ENCODE assay signal across 12 cellular contexts in the genomic region with DNA sequence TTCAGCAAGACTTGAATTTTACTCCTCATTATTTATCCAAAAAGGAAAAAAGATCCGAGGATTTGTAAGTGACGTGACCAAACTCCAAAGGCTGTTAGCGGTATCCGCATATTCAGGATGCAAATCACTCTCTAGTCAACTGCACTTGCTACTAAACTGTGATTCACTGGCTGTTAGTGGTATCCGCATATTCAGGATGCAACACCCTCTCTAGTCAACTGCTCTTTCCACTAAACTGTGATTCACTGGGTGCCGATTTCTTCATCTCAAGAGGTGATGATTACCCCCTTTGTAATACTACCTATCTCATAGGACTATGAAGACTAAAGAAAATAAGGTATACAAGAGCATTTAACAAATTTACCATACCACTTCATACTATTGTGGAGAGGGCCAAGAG. TPM values are rescaled to one million over a fixed set of nuclear protein-coding genes. Genes with fewer than 3 reads are reported as not detected.
DNase-seq lines count a peak whose midpoint lies in the region; ATAC-seq, FAIRE-seq and TF ChIP-seq lines count a peak whose summit lies in the region.
"Had no signal": no experiment of that assay in that cellular context is flagged by ENCODE, and none has a peak within 500 bp of the region (broad histone marks: within the 10 kb centered on the region; RNA-seq: fewer than 3 reads in every experiment).

No MANE protein-coding gene starts in this region.

- peak; percentile 81 for ATAC-seq in stimulated activated naive CD8-positive, alpha-beta T cell treated with anti-CD3 and anti-CD28 coated beads, Interleukin-15, Interleukin-2, amounts not matched to agents 100 U/mL and 50 U/mL, for 24 hours
- ATAC-seq in GM18505 (IDR thresholded peaks at IDR 0.05; ENCODE audit: unreplicated experiment): no peak
- no peak for ATAC-seq in GM18858 (IDR thresholded peaks at IDR 0.05; ENCODE audit: unreplicated experiment)
- ATAC-seq: CD8-positive, alpha-beta T cell; heart right ventricle had no signal

- no peaks in the 10 kb centered on the region for H3K9me3 ChIP-seq in breast epithelium
- H3K9me3 ChIP-seq in H1 (ENCODE audit: insufficient read depth in 2 of 2, low read depth in 1 of 2, low read length in 1 of 2): no peaks in the 10 kb centered on the region
- H3K9me3 ChIP-seq: heart right ventricle, stomach had no signal

- no peak overlapping the region for H3K18ac ChIP-seq in H1 (ENCODE audit: extremely low read depth, low read length)

- H3K36me3 Mint-ChIP-seq in MCF 10A (ENCODE audit: insufficient read depth, unreplicated experiment) (peaks cover under 1% of the 10 kb centered on the region), IgD-negative memory B cell (peaks cover 3% of the 10 kb centered on the region)

- no peak overlapping the region for H3K56ac ChIP-seq in H1 (replicated peaks; ENCODE audit: insufficient read length, low read depth, low read length)

- no peak overlapping the region for H2BK12ac ChIP-seq in H1 (ENCODE audit: low read depth, low read length)

- H3K4me3 Mint-ChIP-seq in MCF 10A (ENCODE audit: unreplicated experiment): no peak overlapping the region
- H3K4me3 Mint-ChIP-seq in IgD-negative memory B cell: peak overlapping the region in 3 of 4 donors; percentile 10 to 85 (median 24)
- H3K4me3 Mint-ChIP-seq: CD8-positive, alpha-beta T cell had no signal

- H3K9me3 Mint-ChIP-seq in MCF 10A (ENCODE audit: unreplicated experiment) (no peaks in the 10 kb centered on the region), IgD-negative memory B cell (no peaks in the 10 kb centered on the region)
- H3K9me3 Mint-ChIP-seq: CD8-positive, alpha-beta T cell had no signal

- H3K4ac ChIP-seq in H1 (replicated peaks; ENCODE audit: insufficient read length, low read depth, low read length): no peak overlapping the region

- H4K20me1 ChIP-seq in H1 (replicated peaks in 1 of 2; ENCODE audit: control insufficient read depth in 1 of 2, insufficient read depth in 2 of 2, low read length in 2 of 2): no peaks in the 10 kb centered on the region

- H2AFZ ChIP-seq in H1 (ENCODE audit: low read length): no peak overlapping the region

- no peaks in the 10 kb centered on the region for H3K27me3 ChIP-seq in breast epithelium
- peaks cover 0 to 2% (median 0%) of the 10 kb centered on the region in 4 experiments; a peak in 1 of 7 replicates for H3K27me3 ChIP-seq in H1 (replicated peaks in 1 of 4; ENCODE audit: control insufficient read depth in 3 of 4, extremely low read depth in 1 of 4, insufficient read depth in 3 of 4, low read length in 3 of 4)
- H3K27me3 ChIP-seq: heart right ventricle, stomach had no signal

- H2BK20ac ChIP-seq in H1 (ENCODE audit: low read length): no peak overlapping the region

- no peak for TF ChIP-seq EP300 in H1 (IDR thresholded peaks at IDR 0.05; ENCODE audit: borderline replicate concordance in 1 of 2, low read depth in 2 of 2, low read length in 2 of 2)

- H3K27ac ChIP-seq in breast epithelium (no peak overlapping the region), H1 (ENCODE audit: low read depth, low read length) (no peak overlapping the region)
- H3K27ac ChIP-seq: heart right ventricle, stomach had no signal

- no peak overlapping the region for H3K23ac ChIP-seq in H1 (ENCODE audit: insufficient read length)

- FAIRE-seq in H1 (lab: Jason Lieb, UNC): peak; percentile 50

- no peak for TF ChIP-seq RAD21 in H1 (IDR thresholded peaks at IDR 0.05 in 1 of 2, conservative IDR thresholded peaks at IDR 0.05 in 1 of 2; ENCODE audit: low read depth in 2 of 2, low read length in 2 of 2)

- H3K27ac Mint-ChIP-seq in MCF 10A (ENCODE audit: low read depth, unreplicated experiment): no peak overlapping the region
- peak overlapping the region in 1 of 3 donors; percentile 81 for H3K27ac Mint-ChIP-seq in IgD-negative memory B cell
- H3K27ac Mint-ChIP-seq: CD8-positive, alpha-beta T cell had no signal

- no peak overlapping the region for H3K9ac ChIP-seq in H1 (replicated peaks in 1 of 4; ENCODE audit: extremely low read depth in 1 of 4, low read depth in 3 of 4, low read length in 3 of 4)

- TF ChIP-seq CTCF in MCF 10A (IDR thresholded peaks at IDR 0.05; ENCODE audit: unreplicated experiment) (no peak), breast epithelium (IDR thresholded peaks at IDR 0.05) (no peak), H1 (IDR thresholded peaks at IDR 0.05; ENCODE audit: control extremely low read depth in 1 of 3, insufficient read depth in 1 of 3, low read depth in 1 of 3, low read length in 3 of 3) (no peak)

- H3K23me2 ChIP-seq in H1 (ENCODE audit: low read depth, low read length): 0 out of 2 replicates have a peak, but pooled peaks cover 2% of the 10 kb centered on the region

- no peak overlapping the region for H4K8ac ChIP-seq in H1 (ENCODE audit: extremely low read depth, insufficient read depth, low read length)

- no peak overlapping the region for H3K14ac ChIP-seq in H1 (ENCODE audit: insufficient read length)

- CTCF ChIA-PET in MCF 10A (lab: Yijun Ruan, JAX) (interaction anchor here (0.5 kb wide), 1 partner anchor 526 kb away, joined by 3 read pairs; no protein-coding TSS in a partner anchor), H1 (lab: Charles Lee; ENCODE audit: partially characterized antibody) (no interaction called here)

- H3K27me3 Mint-ChIP-seq in MCF 10A (ENCODE audit: insufficient read depth, unreplicated experiment) (no peaks in the 10 kb centered on the region), IgD-negative memory B cell (no peaks in the 10 kb centered on the region)

- intact Hi-C loops in MCF 10A (cut with micrococcal nuclease) (loop anchor here (5.0 kb wide), 2 partner anchors 46 to 144 kb away; a partner anchor contains a TSS), breast epithelium (cut with DNase I; ENCODE audit: low total_unique reads) (no loop called here)

- H3K79me2 ChIP-seq in H1 (ENCODE audit: control insufficient read depth in 1 of 2, insufficient read depth in 2 of 2, low read length in 2 of 2): peaks cover 16 to 86% of the 10 kb centered on the region in 2 experiments

- H3K4me3 ChIP-seq in breast epithelium: no peak overlapping the region
- H3K4me3 ChIP-seq in H1 (ENCODE audit: extremely low read depth in 1 of 4, insufficient read depth in 2 of 4, low read depth in 3 of 4, low read length in 4 of 4): peak overlapping the region in 1 of 4 experiments; percentile 42; a peak in 2 of 8 replicates
- H3K4me3 ChIP-seq: heart right ventricle, stomach had no signal

- POLR2A ChIA-PET in MCF 10A (lab: Yijun Ruan, JAX): interaction anchor here (1.0 to 1.4 kb wide), 2 partner anchors 44 to 47 kb away, joined by 3 to 6 read pairs; no protein-coding TSS in a partner anchor
- POLR2A ChIA-PET in H1 (lab: Charles Lee; ENCODE audit: partially characterized antibody): no interaction called here

- WGBS in H1 (ENCODE audit: extremely low coverage in 1 of 2, insufficient coverage in 1 of 2, insufficient read length in 1 of 2, insufficient replicate concordance in 2 of 2, low coverage in 1 of 2, low lambda C conversion rate in 2 of 2, missing lambda C conversion rate in 1 of 2), 2 experiments: 16% methylated on average over 6 of the region's 6 CpGs; no CpG with 5 or more reads in 1 of the 2 experiments

- TF ChIP-seq POLR2A in breast epithelium (IDR thresholded peaks at IDR 0.05) (no peak), H1 (IDR thresholded peaks at IDR 0.05; ENCODE audit: control extremely low read depth in 1 of 2, low read depth in 2 of 2, low read length in 2 of 2) (no peak), GM18505 (IDR thresholded peaks at IDR 0.05; ENCODE audit: borderline replicate concordance, extremely low read depth, insufficient read depth, insufficient read length) (no peak)

- DNase-seq in MCF 10A (ENCODE audit: unreplicated experiment): peak; percentile 85
- no peak for DNase-seq in breast epithelium (ENCODE audit: low spot score in 2 of 2)
- no peak for DNase-seq in H1 (ENCODE audit: low read depth in 1 of 2, low spot score in 2 of 2)
- DNase-seq in stimulated activated naive CD8-positive, alpha-beta T cell treated with anti-CD3 and anti-CD28 coated beads, Interleukin-15, Interleukin-2, amounts not matched to agents 100 U/mL and 50 U/mL, for 24 hours: peak; percentile 8
- no peak for DNase-seq in hypothalamus (lab: John Stamatoyannopoulos, UW)
- DNase-seq: activated effector memory CD4-positive, alpha-beta T cell treated with Interleukin-2 at 50 U/mL for 16 hours; CD8-positive, alpha-beta T cell; heart right ventricle; stomach had no signal

- H3K4me1 Mint-ChIP-seq in MCF 10A (ENCODE audit: insufficient read depth, unreplicated experiment) (peaks cover 35% of the 10 kb centered on the region), IgD-negative memory B cell (peaks cover 48 to 58% (median 56%) of the 10 kb centered on the region in 3 donors)

- peak overlapping the region; percentile 16 to 39; a peak in 3 of 4 replicates for H3K4me2 ChIP-seq in H1 (ENCODE audit: insufficient read depth in 1 of 2, low read depth in 2 of 2, low read length in 2 of 2)

- peaks cover 8% of the 10 kb centered on the region; the same call in 1 of the 2 replicates for H3K79me1 ChIP-seq in H1 (ENCODE audit: low read depth, low read length)

- no peak overlapping the region for H2BK15ac ChIP-seq in H1 (ENCODE audit: low read length)

- H4K5ac ChIP-seq in H1 (ENCODE audit: insufficient read length, low read depth, low read length): no peak overlapping the region

- H2BK5ac ChIP-seq in H1 (ENCODE audit: low read depth, low read length): no peak overlapping the region

- H2AK5ac ChIP-seq in H1 (ENCODE audit: low read depth, low read length): no peak overlapping the region

- no peak overlapping the region for H4K91ac ChIP-seq in H1 (replicated peaks; ENCODE audit: insufficient read length, low read length)

- H3K4me1 ChIP-seq in breast epithelium (peaks cover 0 to 6% of the 10 kb centered on the region in 2 donors), H1 (replicated peaks in 1 of 4; ENCODE audit: control insufficient read depth in 3 of 4, insufficient read depth in 4 of 4, low read length in 3 of 4) (peaks cover 0 to 12% (median 6%) of the 10 kb centered on the region in 4 experiments; a peak in 5 of 7 replicates)

- H2BK120ac ChIP-seq in H1 (replicated peaks; ENCODE audit: low read depth, low read length): no peak overlapping the region

- H3K36me3 ChIP-seq in breast epithelium (no peaks in the 10 kb centered on the region), H1 (ENCODE audit: control insufficient read depth in 2 of 4, insufficient read depth in 4 of 4, low read length in 3 of 4) (no peaks in the 10 kb centered on the region)
- H3K36me3 ChIP-seq: heart right ventricle, stomach had no signal

- no TSS peak for BruUV-seq in MCF 10A (replicated peaks; lab: Mats Ljungman, UMichigan)

RNA-seq across cellular contexts. Expression of a gene that starts 5.7 kb away (rescaled TPM):
- 74.9 and 111 TPM in 2 replicates for total RNA-seq in MCF 10A (2022)
- total RNA-seq in breast epithelium: 10 to 100 TPM; 61.3 to 81.9 (median 78.6) TPM
- polyA plus RNA-seq in IgD-negative memory B cell: 74.7 TPM
- total RNA-seq in H1 (2021; fragmentation: NEBNext Ultra II Directional; extraction: Animal tissue kit (Norgen Biotek cat#: 25700)): 140 and 146 TPM in 2 replicates
- 79.2 and 101 TPM in 2 replicates for polyA plus RNA-seq in H1 (2011; rRNA removed)
- 85.1 TPM for polyA plus RNA-seq in H1 (2011; cell fraction: cytosol; rRNA removed)
- polyA plus RNA-seq in H1 (2011; cell fraction: nucleus; rRNA removed): 106 TPM
- 86.0 to 98.9 TPM (median 91.5 TPM) in 4 replicates for polyA plus RNA-seq in H1 (2012, experiment 1 of 2)
- polyA plus RNA-seq in H1 (2012, experiment 2 of 2): 41.8 TPM
- polyA plus RNA-seq in H1 (2013, experiment 1 of 2): 89.0 TPM
- 86.7 TPM for polyA plus RNA-seq in H1 (2013, experiment 2 of 2)
- 117 and 131 TPM in 2 replicates for polyA minus RNA-seq in H1 (2011; rRNA and poly(A)+ RNA removed)
- 31.9 TPM for polyA minus RNA-seq in H1 (2011; cell fraction: cytosol; rRNA and poly(A)+ RNA removed)
- polyA minus RNA-seq in H1 (2011; cell fraction: nucleus; rRNA and poly(A)+ RNA removed): 97.4 TPM

RNA-seq across cellular contexts. Expression of a gene that starts 45.8 kb away (rescaled TPM):
- total RNA-seq in MCF 10A (2022) (17.5 and 21.4 TPM in 2 replicates), breast epithelium (10 to 100 TPM; 29.5 to 31.2 (median 29.8) TPM)
- polyA plus RNA-seq in IgD-negative memory B cell (7.2 TPM), H1 (2011; rRNA removed) (13.7 and 22.7 TPM in 2 replicates)
- total RNA-seq in H1 (2021; fragmentation: NEBNext Ultra II Directional; extraction: Animal tissue kit (Norgen Biotek cat#: 25700)): 44.3 and 45.1 TPM in 2 replicates
- 28.2 TPM for polyA plus RNA-seq in H1 (2011; cell fraction: cytosol; rRNA removed)
- 38.5 TPM for polyA plus RNA-seq in H1 (2011; cell fraction: nucleus; rRNA removed)
- polyA plus RNA-seq in H1 (2012, experiment 1 of 2): 25.7 to 37.2 TPM (median 28.9 TPM) in 4 replicates
- polyA plus RNA-seq in H1 (2012, experiment 2 of 2): 13.7 TPM
- polyA plus RNA-seq in H1 (2013, experiment 1 of 2): 24.2 TPM
- polyA plus RNA-seq in H1 (2013, experiment 2 of 2): 24.7 TPM
- 47.8 and 51.6 TPM in 2 replicates for polyA minus RNA-seq in H1 (2011; rRNA and poly(A)+ RNA removed)
- 37.6 TPM for polyA minus RNA-seq in H1 (2011; cell fraction: cytosol; rRNA and poly(A)+ RNA removed)
- polyA minus RNA-seq in H1 (2011; cell fraction: nucleus; rRNA and poly(A)+ RNA removed): 331 TPM

Comparison
In these comparisons a context has a peak if more than half of its experiments do, and no peak if none do; other contexts are left out.
1. DNase-seq: peak in MCF 10A (single experiment) and stimulated activated naive CD8-positive, alpha-beta T cell treated with anti-CD3 and anti-CD28 coated beads, Interleukin-15, Interleukin-2, amounts not matched to agents 100 U/mL and 50 U/mL, for 24 hours (single experiment); none in breast epithelium (0 of 2), H1 (0 of 2) and hypothalamus (0 of 51).